Comparison of ENCODE assay signal across 1 cellular context in the genomic region with DNA sequence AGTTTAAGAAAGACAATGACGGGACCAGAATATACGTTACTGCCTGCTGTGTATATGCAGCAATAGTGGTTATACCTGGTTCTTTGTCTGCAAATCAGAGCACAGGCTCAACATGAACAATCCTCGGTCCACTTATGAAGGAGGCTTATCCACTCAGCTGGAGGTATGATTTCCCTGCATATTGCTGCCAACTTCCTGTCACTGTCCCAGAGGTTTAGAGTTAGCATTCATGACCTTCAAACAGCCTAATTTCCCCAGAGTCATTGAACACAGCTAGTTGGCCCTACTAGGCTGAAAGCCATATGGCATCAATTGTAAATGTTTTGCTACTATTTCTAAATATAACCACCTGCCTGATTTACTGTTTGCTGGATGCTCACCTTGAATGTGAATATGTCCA.
TF ChIP-seq lines count a peak whose summit lies in the region.

No MANE protein-coding gene starts in this region.

TF ChIP-seq in SK-N-SH, 30 proteins besides CTCF, POLR2A, EP300 and RAD21 (continued from another document):
- TF ChIP-seq, protein P1, sequence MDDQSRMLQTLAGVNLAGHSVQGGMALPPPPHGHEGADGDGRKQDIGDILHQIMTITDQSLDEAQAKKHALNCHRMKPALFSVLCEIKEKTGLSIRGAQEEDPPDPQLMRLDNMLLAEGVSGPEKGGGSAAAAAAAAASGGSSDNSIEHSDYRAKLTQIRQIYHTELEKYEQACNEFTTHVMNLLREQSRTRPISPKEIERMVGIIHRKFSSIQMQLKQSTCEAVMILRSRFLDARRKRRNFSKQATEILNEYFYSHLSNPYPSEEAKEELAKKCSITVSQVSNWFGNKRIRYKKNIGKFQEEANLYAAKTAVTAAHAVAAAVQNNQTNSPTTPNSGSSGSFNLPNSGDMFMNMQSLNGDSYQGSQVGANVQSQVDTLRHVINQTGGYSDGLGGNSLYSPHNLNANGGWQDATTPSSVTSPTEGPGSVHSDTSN (IDR thresholded peaks at IDR 0.05), result no peak
- TF ChIP-seq TEAD4 (IDR thresholded peaks at IDR 0.05; ENCODE audit: borderline replicate concordance, insufficient read depth) (no peak), MEF2A (IDR thresholded peaks at IDR 0.05; ENCODE audit: borderline replicate concordance, low read depth) (no peak), TAF1 (IDR thresholded peaks at IDR 0.05; ENCODE audit: borderline replicate concordance, low read depth, low read length) (no peak), RXRA (IDR thresholded peaks at IDR 0.05; ENCODE audit: borderline replicate concordance, low read depth) (no peak), GABPA (IDR thresholded peaks at IDR 0.05; ENCODE audit: low read depth) (no peak), CHD2 (IDR thresholded peaks at IDR 0.05; ENCODE audit: low read length, partially characterized antibody) (no peak)
